8 cellular contexts compared by ENCODE assay signal in genomic region chr9:98118640-98119601, GRCh38. TPM values are rescaled to one million over a fixed set of nuclear protein-coding genes. Genes with fewer than 3 reads are reported as not detected.
DNase-seq lines count a peak whose midpoint lies in the region; ATAC-seq and TF ChIP-seq lines count a peak whose summit lies in the region.

Gene TRIM14 (minus strand): TSS chr9:98119222. CDS start chr9:98119188, 34 bp downstream.

- intact Hi-C loops in body of pancreas (cut with DNase I): no loop called here

- TF ChIP-seq CTCF in LNCAP (IDR thresholded peaks at IDR 0.05): peak; percentile 13; the same call in 1 of the 2 replicates
- TF ChIP-seq CTCF in body of pancreas (IDR thresholded peaks at IDR 0.05): no peak
- TF ChIP-seq CTCF in smooth muscle cell (IDR thresholded peaks at IDR 0.05; ENCODE audit: borderline replicate concordance, insufficient read depth, poor library complexity, severe bottlenecking): no peak

- no peaks in the 10 kb centered on the region for H3F3A ChIP-seq in smooth muscle cell (ENCODE audit: low read depth)

- H3K79me2 ChIP-seq in smooth muscle cell (ENCODE audit: low read depth): no peaks in the 10 kb centered on the region

- H3K4me3 ChIP-seq in body of pancreas (peak within 1 kb of the TSS; percentile 24 to 90), iPS-18c (ENCODE audit: insufficient read depth, low read depth, low read length) (peak within 1 kb of the TSS; percentile 66), smooth muscle cell (peak within 1 kb of the TSS; percentile 80)

- no peaks in the 10 kb centered on the region for H3K36me3 ChIP-seq in body of pancreas (replicated peaks in 1 of 2; ENCODE audit: insufficient read depth in 1 of 2, low read depth in 2 of 2)
- H3K36me3 ChIP-seq in smooth muscle cell (ENCODE audit: low read depth): no peaks in the 10 kb centered on the region

- peak within 1 kb of the TSS; percentile 93 for H2AFZ ChIP-seq in smooth muscle cell (ENCODE audit: low read depth)

- H3K4me2 ChIP-seq in smooth muscle cell: peak within 1 kb of the TSS; percentile 92

- peaks cover 15% of the 10 kb centered on the region for H3K4me1 ChIP-seq in body of pancreas
- H3K4me1 ChIP-seq in smooth muscle cell (ENCODE audit: low read depth): no peaks in the 10 kb centered on the region

- peak within 1 kb of the TSS in 3 of 4 donors; percentile 39 to 63 (median 52) for H3K27ac ChIP-seq in body of pancreas
- H3K27ac ChIP-seq in smooth muscle cell (ENCODE audit: low read depth): no peak within 1 kb of the TSS

- no peaks in the 10 kb centered on the region for H3K9me3 ChIP-seq in body of pancreas
- no peaks in the 10 kb centered on the region for H3K9me3 ChIP-seq in iPS-18c (ENCODE audit: control insufficient read depth, insufficient read depth, low read length)
- no peaks in the 10 kb centered on the region for H3K9me3 ChIP-seq in smooth muscle cell (replicated peaks; ENCODE audit: low read depth)

- TF ChIP-seq POLR2A in body of pancreas (IDR thresholded peaks at IDR 0.05): peak in 1 of 3 donors; percentile 22

- 0 to 3% methylated on average over 2 to 62 of the region's 71 CpGs for WGBS in body of pancreas, 2 donors
- 8% methylated on average over 67 of the region's 71 CpGs for WGBS in smooth muscle cell (ENCODE audit: low lambda C conversion rate)

- no peak within 1 kb of the TSS for H3K9ac ChIP-seq in smooth muscle cell (ENCODE audit: low read depth)

- H3K27me3 ChIP-seq in body of pancreas (no peaks in the 10 kb centered on the region), smooth muscle cell (ENCODE audit: low read depth) (no peaks in the 10 kb centered on the region)

- peak; percentile 63 for ATAC-seq in GM21737 (IDR thresholded peaks at IDR 0.05; ENCODE audit: unreplicated experiment)
- ATAC-seq in body of pancreas: peak; percentile 69

- no peaks in the 10 kb centered on the region for H4K20me1 ChIP-seq in smooth muscle cell (ENCODE audit: low read depth)

- DNase-seq in GM04503 (ENCODE audit: low read depth) (peak; percentile 10), T-helper 22 cell (ENCODE audit: low read depth) (peak; percentile 49), body of pancreas (peak; percentile 35 to 63 (median 51)), smooth muscle cell (lab: John Stamatoyannopoulos, UW; ENCODE audit: unreplicated experiment) (peak; percentile 24), kidney glomerular epithelial cell (lab: John Stamatoyannopoulos, UW) (no peak)

RNA-seq across cellular contexts. Expression of gene TRIM14, which starts in this region (rescaled TPM):
- total RNA-seq in body of pancreas (1 to 10 TPM; 2.1 to 4.9 TPM), smooth muscle cell (0.40 and 1.2 TPM in 2 replicates)
- polyA plus RNA-seq in smooth muscle cell: 2.5 and 3.0 TPM in 2 replicates
